26 cellular contexts compared by ENCODE assay signal in genomic region chr5:180558232-180558631, GRCh38. TPM values are rescaled to one million over a fixed set of nuclear protein-coding genes. Genes with fewer than 3 reads are reported as not detected.
DNase-seq lines count a peak whose midpoint lies in the region; ATAC-seq, FAIRE-seq and TF ChIP-seq lines count a peak whose summit lies in the region.
"Had no signal": no experiment of that assay in that cellular context is flagged by ENCODE, and none has a peak within 500 bp of the region (broad histone marks: within the 10 kb centered on the region; RNA-seq: fewer than 3 reads in every experiment).

No MANE protein-coding gene starts in this region.

- peak overlapping the region; percentile 9 for H3K4ac ChIP-seq in trophoblast cell (ENCODE audit: low read depth, low read length)

- TF ChIP-seq RAD21 in HepG2 (CRISPR knock-in tag; IDR thresholded peaks at IDR 0.05): no peak

- H3K4me3 Mint-ChIP-seq in activated T-cell treated with anti-CD3 and anti-CD28 coated beads, Interleukin-2, amount 50 U/mL, for 24 hours: no peak overlapping the region
- H3K4me3 Mint-ChIP-seq in astrocyte (ENCODE audit: unreplicated experiment): no peak overlapping the region
- no peak overlapping the region for H3K4me3 Mint-ChIP-seq in glutamatergic neuron (ENCODE audit: unreplicated experiment)
- H3K4me3 Mint-ChIP-seq: CD8-positive, alpha-beta T cell had no signal

- no peak overlapping the region for H3K23ac ChIP-seq in trophoblast cell (ENCODE audit: low read length)

- in situ Hi-C loops in HepG2 (cut with HindIII; ENCODE audit: extremely low pct_ligation_motif_present, low pct_unique_long_range_greater_than_20kb): no loop called here

- H3K27ac ChIP-seq in astrocyte (ENCODE audit: low read depth, low read length) (no peak overlapping the region), trophoblast cell (ENCODE audit: low read depth, low read length) (no peak overlapping the region), HepG2 (ENCODE audit: extremely low read length, insufficient read depth, low read length) (no peak overlapping the region)
- H3K27ac ChIP-seq: BLaER1 treated with 17β-estradiol and CSF1 and Interleukin-3, amounts not matched to agents 10 nM and 100 nM; SJCRH30 had no signal

- no peak overlapping the region for H2BK12ac ChIP-seq in trophoblast cell (ENCODE audit: low read length)

- H3K4me2 ChIP-seq in astrocyte (ENCODE audit: low read length) (no peak overlapping the region), trophoblast cell (ENCODE audit: low read length) (no peak overlapping the region), HepG2 (ENCODE audit: low read depth, low read length) (no peak overlapping the region)
- H3K4me2 ChIP-seq: BLaER1 treated with 17β-estradiol and CSF1 and Interleukin-3, amounts not matched to agents 10 nM and 100 nM had no signal

- no peaks in the 10 kb centered on the region for H3K9me3 ChIP-seq in astrocyte (ENCODE audit: insufficient read depth, low read depth, low read length)
- no peaks in the 10 kb centered on the region for H3K9me3 ChIP-seq in trophoblast cell (ENCODE audit: insufficient read depth, low read depth, low read length)
- H3K9me3 ChIP-seq in HepG2 (ENCODE audit: low read length): no peaks in the 10 kb centered on the region
- H3K9me3 ChIP-seq: SJCRH30 had no signal

- no peak for TF ChIP-seq CTCF in astrocyte (IDR thresholded peaks at IDR 0.05; ENCODE audit: insufficient read depth, low read depth, low read length)
- TF ChIP-seq CTCF in glutamatergic neuron (IDR thresholded peaks at IDR 0.05; ENCODE audit: partially characterized antibody, unreplicated experiment): no peak
- TF ChIP-seq CTCF in HepG2 (CRISPR knock-in tag; IDR thresholded peaks at IDR 0.05): no peak

- H3K27me3 Mint-ChIP-seq in activated T-cell treated with anti-CD3 and anti-CD28 coated beads, Interleukin-2, amount 50 U/mL, for 24 hours: no peaks in the 10 kb centered on the region
- H3K27me3 Mint-ChIP-seq in astrocyte (ENCODE audit: low read depth, unreplicated experiment): no peaks in the 10 kb centered on the region
- peaks cover 5% of the 10 kb centered on the region for H3K27me3 Mint-ChIP-seq in glutamatergic neuron (ENCODE audit: unreplicated experiment)

- no peak overlapping the region for H4K8ac ChIP-seq in trophoblast cell (ENCODE audit: low read depth, low read length)

- H4K12ac ChIP-seq in trophoblast cell (ENCODE audit: low read depth, low read length): no peak overlapping the region

- H3K4me1 Mint-ChIP-seq in activated T-cell treated with anti-CD3 and anti-CD28 coated beads, Interleukin-2, amount 50 U/mL, for 24 hours (ENCODE audit: low read depth): peaks cover 54% of the 10 kb centered on the region
- H3K4me1 Mint-ChIP-seq in astrocyte (ENCODE audit: low read depth, unreplicated experiment) (peaks cover 25% of the 10 kb centered on the region), glutamatergic neuron (ENCODE audit: low read depth, unreplicated experiment) (peaks cover 4% of the 10 kb centered on the region)

- H3K14ac ChIP-seq in trophoblast cell (ENCODE audit: low read length): no peak overlapping the region

- H2BK120ac ChIP-seq in trophoblast cell (ENCODE audit: insufficient read depth, low read length, poor library complexity): no peak overlapping the region

- no peak for FAIRE-seq in astrocyte (lab: Jason Lieb, UNC)
- no peak for FAIRE-seq in HepG2 (lab: Jason Lieb, UNC)
- FAIRE-seq: GM18507, RCC 7860 had no signal

- peak overlapping the region; percentile 34 for H3K27ac Mint-ChIP-seq in activated T-cell treated with anti-CD3 and anti-CD28 coated beads, Interleukin-2, amount 50 U/mL, for 24 hours
- H3K27ac Mint-ChIP-seq in astrocyte (ENCODE audit: unreplicated experiment) (peak overlapping the region; percentile 59), glutamatergic neuron (ENCODE audit: unreplicated experiment) (peak overlapping the region; percentile 2)
- H3K27ac Mint-ChIP-seq: CD8-positive, alpha-beta T cell had no signal

- intact Hi-C loops in HepG2 (cut with micrococcal nuclease; ENCODE audit: unreplicated experiment): no loop called here

- POLR2A ChIA-PET in HepG2 (lab: Yijun Ruan, JAX): no interaction called here

- TF ChIP-seq POLR2A in HepG2 (IDR thresholded peaks at IDR 0.05; ENCODE audit: insufficient read depth in 1 of 2, low read depth in 2 of 2, low read length in 2 of 2): no peak

- H3K9ac ChIP-seq in astrocyte (ENCODE audit: low read length) (no peak overlapping the region), trophoblast cell (ENCODE audit: low read length) (no peak overlapping the region), HepG2 (ENCODE audit: insufficient read depth, low read depth, low read length) (no peak overlapping the region)
- H3K9ac ChIP-seq: BLaER1 treated with 17β-estradiol and CSF1 and Interleukin-3, amounts not matched to agents 10 nM and 100 nM had no signal

- H2AK5ac ChIP-seq in trophoblast cell (ENCODE audit: low read length): no peak overlapping the region

- H4K20me1 ChIP-seq in astrocyte (ENCODE audit: insufficient read depth, low read length) (peaks cover 54% of the 10 kb centered on the region), HepG2 (ENCODE audit: insufficient read depth, low read length) (peaks cover 3% of the 10 kb centered on the region; the same call in 1 of the 2 replicates)

- H2BK5ac ChIP-seq in trophoblast cell (ENCODE audit: low read depth, low read length, poor library complexity): no peak overlapping the region

- H3K27me3 ChIP-seq in astrocyte (ENCODE audit: insufficient read depth, low read length): no peaks in the 10 kb centered on the region
- no peaks in the 10 kb centered on the region for H3K27me3 ChIP-seq in trophoblast cell (ENCODE audit: insufficient read depth, low read length)
- H3K27me3 ChIP-seq in HepG2 (ENCODE audit: control insufficient read depth in 1 of 2, insufficient read depth in 2 of 2, low read length in 2 of 2): no peaks in the 10 kb centered on the region
- H3K27me3 ChIP-seq: BLaER1 treated with 17β-estradiol and CSF1 and Interleukin-3, amounts not matched to agents 10 nM and 100 nM; SJCRH30 had no signal

- peak overlapping the region; percentile 84 for H3K18ac ChIP-seq in trophoblast cell (ENCODE audit: low read length)

- CTCF ChIA-PET in HepG2 (lab: Yijun Ruan, JAX; ENCODE audit: low intra/inter-chr PET ratio, low total read pairs): no interaction called here

- H4K91ac ChIP-seq in trophoblast cell (ENCODE audit: low read depth, low read length): no peak overlapping the region

- TF ChIP-seq EP300 in HepG2 (IDR thresholded peaks at IDR 0.05; ENCODE audit: low read depth in 2 of 2, low read length in 2 of 2): no peak
- no peak for TF ChIP-seq EP300 in HepG2 (CRISPR knock-in tag; IDR thresholded peaks at IDR 0.05; ENCODE audit: borderline replicate concordance)

- H3K79me2 ChIP-seq in astrocyte (ENCODE audit: insufficient read depth, low read length): peaks cover 52% of the 10 kb centered on the region
- H3K79me2 ChIP-seq in trophoblast cell (ENCODE audit: control insufficient read depth, insufficient read depth, low read length, poor library complexity): peaks cover 7% of the 10 kb centered on the region
- peaks cover 11% of the 10 kb centered on the region for H3K79me2 ChIP-seq in HepG2 (ENCODE audit: insufficient read depth, low read length)

- no CpG with 5 or more reads among the region's 11 CpGs for WGBS in trophoblast cell (ENCODE audit: extremely low coverage, insufficient coverage, insufficient read length)
- over 99% methylated on average over 11 of the region's 11 CpGs for WGBS in HepG2 (ENCODE audit: low lambda C conversion rate)

- BruUV-seq in HepG2 (replicated peaks; lab: Mats Ljungman, UMichigan): no TSS peak

- no peak overlapping the region for H3K4me3 ChIP-seq in astrocyte (ENCODE audit: insufficient read depth, low read depth, low read length)
- H3K4me3 ChIP-seq in trophoblast cell (ENCODE audit: low read depth, low read length): no peak overlapping the region
- no peak overlapping the region for H3K4me3 ChIP-seq in HepG2 (replicated peaks in 1 of 3; ENCODE audit: insufficient read depth in 1 of 3, low read depth in 2 of 3, low read length in 3 of 3)
- H3K4me3 ChIP-seq: BLaER1 treated with 17β-estradiol and CSF1 and Interleukin-3, amounts not matched to agents 10 nM and 100 nM; SJCRH30 had no signal

- H2AFZ ChIP-seq in astrocyte (ENCODE audit: low read depth, low read length) (no peak overlapping the region), trophoblast cell (ENCODE audit: insufficient read depth, low read length, poor library complexity) (no peak overlapping the region), HepG2 (ENCODE audit: low read length) (no peak overlapping the region)

- H3K9me3 Mint-ChIP-seq in activated T-cell treated with anti-CD3 and anti-CD28 coated beads, Interleukin-2, amount 50 U/mL, for 24 hours: no peaks in the 10 kb centered on the region
- H3K9me3 Mint-ChIP-seq in astrocyte (ENCODE audit: unreplicated experiment) (no peaks in the 10 kb centered on the region), glutamatergic neuron (ENCODE audit: unreplicated experiment) (peaks cover 8% of the 10 kb centered on the region)
- H3K9me3 Mint-ChIP-seq: CD8-positive, alpha-beta T cell had no signal

- no peaks in the 10 kb centered on the region for H3K4me1 ChIP-seq in astrocyte (ENCODE audit: insufficient read depth, low read length)
- H3K4me1 ChIP-seq in trophoblast cell (ENCODE audit: control insufficient read depth in 1 of 2, insufficient read depth in 2 of 2, low read length in 2 of 2): no peaks in the 10 kb centered on the region
- H3K4me1 ChIP-seq in HepG2 (ENCODE audit: insufficient read depth, low read length): no peaks in the 10 kb centered on the region
- H3K4me1 ChIP-seq: BLaER1 treated with 17β-estradiol and CSF1 and Interleukin-3, amounts not matched to agents 10 nM and 100 nM; SJCRH30 had no signal

- H3K79me1 ChIP-seq in trophoblast cell (ENCODE audit: low read length): no peaks in the 10 kb centered on the region

- H3K36me3 ChIP-seq in astrocyte (ENCODE audit: insufficient read depth, low read length): peaks cover 11% of the 10 kb centered on the region
- H3K36me3 ChIP-seq in trophoblast cell (ENCODE audit: control insufficient read depth in 1 of 2, insufficient read depth in 2 of 2, low read length in 2 of 2): peaks cover 10 to 13% of the 10 kb centered on the region in 2 experiments
- H3K36me3 ChIP-seq in HepG2 (replicated peaks in 1 of 2; ENCODE audit: control insufficient read depth in 1 of 2, insufficient read depth in 2 of 2, low read length in 2 of 2): peaks cover 8 to 45% of the 10 kb centered on the region in 2 experiments

- no peak for ATAC-seq in HepG2
- ATAC-seq: CD8-positive, alpha-beta T cell had no signal

- H3K36me3 Mint-ChIP-seq in activated T-cell treated with anti-CD3 and anti-CD28 coated beads, Interleukin-2, amount 50 U/mL, for 24 hours (ENCODE audit: low read depth): peaks cover 90% of the 10 kb centered on the region
- H3K36me3 Mint-ChIP-seq in astrocyte (ENCODE audit: low read depth, unreplicated experiment) (peaks cover 11% of the 10 kb centered on the region), glutamatergic neuron (ENCODE audit: unreplicated experiment) (peaks cover 9% of the 10 kb centered on the region)

- no peak for DNase-seq in activated T-cell treated with anti-CD3 and anti-CD28 coated beads, Interleukin-2, amount 50 U/mL, for 24 hours
- no peak for DNase-seq in activated T-cell treated with anti-CD3 and anti-CD28 coated beads, Interleukin-2, amount 50 U/mL, for 48 hours
- no peak for DNase-seq in astrocyte (ENCODE audit: low read depth)
- no peak for DNase-seq in glutamatergic neuron
- DNase-seq in trophoblast cell: no peak
- DNase-seq in SKM-1 treated with dmso at 0.1 percent for 144 hours (lab: John Stamatoyannopoulos, UW; ENCODE audit: unreplicated experiment): no peak
- no peak for DNase-seq in HepG2 (ENCODE audit: low spot score)
- DNase-seq in activated T-cell treated with anti-CD3 and anti-CD28 coated beads, Interleukin-2, amount 50 U/mL, for 1 hour: no peak
- DNase-seq: 8988T; CD8-positive, alpha-beta T cell; DMS153; GDM1; Karpas-422; MV-4-11; NCI-H1105 treated with DMSO at 0.1 percent for 48 hours; NCI-H2029 treated with DMSO at 0.1 percent for 48 hours; NCI-H2171 treated with DMSO at 0.1 percent for 48 hours; NCI-H524 treated with DMSO at 0.1 percent for 48 hours; NCI-H82; SJCRH30 had no signal

RNA-seq across cellular contexts. Expression of gene SCGB3A1, which starts 33.1 kb away (rescaled TPM):
- total RNA-seq in astrocyte: not detected in 2 replicates
- total RNA-seq in glutamatergic neuron (ENCODE audit: unreplicated experiment): not detected
- polyA plus RNA-seq in trophoblast cell (2013): not detected in 2 replicates
- total RNA-seq in HepG2 (2016; rRNA removed; fragmentation: Illumina TruSeq; extraction: Trizol): not detected in 2 replicates
- total RNA-seq in HepG2 (2016; cell fraction: cytosol; rRNA removed; fragmentation: Illumina TruSeq; extraction: Trizol; ENCODE audit: low read depth): not detected in 2 replicates
- not detected in 2 replicates for total RNA-seq in HepG2 (2016; cell fraction: insoluble cytoplasmic fraction; rRNA removed; fragmentation: Illumina TruSeq; extraction: Trizol)
- total RNA-seq in HepG2 (2016; cell fraction: membrane; rRNA removed; fragmentation: Illumina TruSeq; extraction: Trizol): not detected in 2 replicates
- total RNA-seq in HepG2 (2016; cell fraction: nucleus; rRNA removed; fragmentation: Illumina TruSeq; extraction: Trizol): not detected in 2 replicates
- 0.17 TPM in 1 of 2 replicates, not detected in the other for polyA plus RNA-seq in HepG2 (2011; rRNA removed)
- polyA plus RNA-seq in HepG2 (2011; cell fraction: cytosol; rRNA removed): not detected in 2 replicates
- polyA plus RNA-seq in HepG2 (2011; cell fraction: nucleus; rRNA removed): not detected in 2 replicates
- not detected in 2 replicates for polyA plus RNA-seq in HepG2 (2012)
- polyA plus RNA-seq in HepG2 (2016; cell fraction: cytosol; fragmentation: Illumina TruSeq; extraction: Trizol; ENCODE audit: low read depth): not detected in 2 replicates
- polyA plus RNA-seq in HepG2 (2016; cell fraction: insoluble cytoplasmic fraction; fragmentation: Illumina TruSeq; extraction: Trizol; ENCODE audit: low read depth): not detected in 2 replicates
- polyA plus RNA-seq in HepG2 (2016; cell fraction: membrane; fragmentation: Illumina TruSeq; extraction: Trizol; ENCODE audit: low read depth): not detected in 2 replicates
- not detected in 2 replicates for polyA plus RNA-seq in HepG2 (2016; cell fraction: nucleus; fragmentation: Illumina TruSeq; extraction: Trizol; ENCODE audit: insufficient read depth, low read depth)
- not detected in 2 replicates for polyA minus RNA-seq in HepG2 (2011; rRNA and poly(A)+ RNA removed; ENCODE audit: low replicate concordance)
- polyA minus RNA-seq in HepG2 (2011; cell fraction: cytosol; rRNA and poly(A)+ RNA removed): not detected in 2 replicates
- not detected in 2 replicates for polyA minus RNA-seq in HepG2 (2011; cell fraction: nucleus; rRNA and poly(A)+ RNA removed)
- total RNA-seq: CD8-positive, alpha-beta T cell; H4; HT1080; M059J; SJCRH30 had no signal

Comparison
In these comparisons a context has a peak if more than half of its experiments do, and no peak if none do; other contexts are left out.
1. H3K27ac Mint-ChIP-seq: peak in every context shown above with its lines; median percentile 59 in astrocyte; 34 in activated T-cell treated with anti-CD3 and anti-CD28 coated beads, Interleukin-2, amount 50 U/mL, for 24 hours; 2 in glutamatergic neuron.